1 cellular context compared by ENCODE assay signal in genomic region chr1:213296558-213296957, GRCh38.
TF ChIP-seq lines count a peak whose summit lies in the region.

No MANE protein-coding gene starts in this region.

TF ChIP-seq in K562, 482 proteins besides CTCF, POLR2A, EP300 and RAD21 (continued from another document and continues in another):
- no peak for TF ChIP-seq BCLAF1 (IDR thresholded peaks at IDR 0.05; ENCODE audit: borderline replicate concordance in 1 of 2, control insufficient read depth in 1 of 2, low read depth in 2 of 2, low read length in 1 of 2)
- no peak for TF ChIP-seq CREB3 (tag; conservative IDR thresholded peaks at IDR 0.05; ENCODE audit: low read depth)
- TF ChIP-seq NR2C2 (CRISPR knock-in tag; IDR thresholded peaks at IDR 0.05): no peak
- TF ChIP-seq NR2C2 (tag; IDR thresholded peaks at IDR 0.05): no peak
- TF ChIP-seq FIP1L1 (IDR thresholded peaks at IDR 0.05; ENCODE audit: low read depth, low read length, poor library complexity, severe bottlenecking): no peak
- peak; percentile 23; the same call in 1 of the 2 replicates for TF ChIP-seq PKNOX1 (IDR thresholded peaks at IDR 0.05)
- no peak for TF ChIP-seq CBX3 (IDR thresholded peaks at IDR 0.05; ENCODE audit: borderline replicate concordance in 1 of 2, low read length in 2 of 2)
- TF ChIP-seq E2F4 (CRISPR knock-in tag; IDR thresholded peaks at IDR 0.05; ENCODE audit: low read depth): no peak
- TF ChIP-seq KDM1A (IDR thresholded peaks at IDR 0.05): peak; percentile 34 to 74; a peak in 2 of 4 replicates
- TF ChIP-seq CBX2 (IDR thresholded peaks at IDR 0.05; ENCODE audit: insufficient read depth, low read length, poor library complexity, severe bottlenecking): no peak
- peak; percentile 94 for TF ChIP-seq ESRRA (IDR thresholded peaks at IDR 0.05; ENCODE audit: borderline replicate concordance, low read depth)
- no peak for TF ChIP-seq ZNF609 (CRISPR knock-in tag; IDR thresholded peaks at IDR 0.05; ENCODE audit: borderline replicate concordance)
- TF ChIP-seq HNRNPLL (IDR thresholded peaks at IDR 0.05; ENCODE audit: low read depth, low read length, poor library complexity, severe bottlenecking): no peak
- peak in 1 of 2 experiments; percentile 31; a peak in 1 of 4 replicates for TF ChIP-seq ZNF318 (IDR thresholded peaks at IDR 0.05; ENCODE audit: borderline replicate concordance in 1 of 2, low read depth in 1 of 2)
- TF ChIP-seq TBL1XR1 (IDR thresholded peaks at IDR 0.05; ENCODE audit: low read length in 2 of 2): no peak; a peak in 1 of 4 replicates
- no peak for TF ChIP-seq EGR1 (conservative IDR thresholded peaks at IDR 0.05)
- peak; percentile 84 for TF ChIP-seq SOX6 (IDR thresholded peaks at IDR 0.05)
- TF ChIP-seq RHOXF2B (CRISPR knock-in tag; conservative IDR thresholded peaks at IDR 0.05): no peak
- TF ChIP-seq THAP12 (CRISPR knock-in tag; IDR thresholded peaks at IDR 0.05): no peak
- TF ChIP-seq PCBP1 (IDR thresholded peaks at IDR 0.05; ENCODE audit: low read depth, low read length, poor library complexity, severe bottlenecking): no peak
